Comparison of ENCODE assay signal across 25 cellular contexts in genomic region chr5:147051193-147051592, GRCh38.
DNase-seq lines count a peak whose midpoint lies in the region; ATAC-seq and TF ChIP-seq lines count a peak whose summit lies in the region.
"Had no signal": no experiment of that assay in that cellular context is flagged by ENCODE, and none has a peak within 500 bp of the region (broad histone marks: within the 10 kb centered on the region; RNA-seq: fewer than 3 reads in every experiment).

No MANE protein-coding gene starts in this region.

- H3K9me3 Mint-ChIP-seq in neural progenitor cell = no peaks in the 10 kb centered on the region
- H3K9me3 Mint-ChIP-seq: activated CD4-positive, alpha-beta T cell treated with anti-CD3 and anti-CD28 coated beads, Interleukin-2, amount 10 ng/mL, durations not matched to agents 7 days and 5 days; CD4-positive, alpha-beta T cell; memory B cell; natural killer cell; stimulated activated naive CD8-positive, alpha-beta T cell treated with anti-CD3 and anti-CD28 coated beads, Interleukin-15, Interleukin-2, amounts not matched to agents 100 ng/mL and 50 ng/mL, for 24 hours had no signal

- no peaks in the 10 kb centered on the region for H4K20me1 ChIP-seq in neural progenitor cell (ENCODE audit: low read depth)

- 77% methylated on average over 5 of the region's 5 CpGs for WGBS in liver

- H3K4me2 ChIP-seq in neural progenitor cell = no peak overlapping the region

- no peak for ATAC-seq in GM21723 (IDR thresholded peaks at IDR 0.05; ENCODE audit: unreplicated experiment)
- ATAC-seq: natural killer cell had no signal

- DNase-seq in ELR (ENCODE audit: low read depth) (peak; percentile 26), NB4 (ENCODE audit: low read depth) (peak; percentile 10), astrocyte of the cerebellum (ENCODE audit: low read depth) (peak; percentile 31), neural progenitor cell (ENCODE audit: low spot score) (no peak), NCI-H748 treated with DMSO at 0.1 percent for 48 hours (lab: John Stamatoyannopoulos, UW) (no peak)
- DNase-seq in activated CD4-positive, alpha-beta T cell treated with anti-CD3 and anti-CD28 coated beads, Interleukin-2, amount 50 U/mL, for 48 hours = no peak
- DNase-seq: activated CD4-positive, alpha-beta T cell treated with anti-CD3 and anti-CD28 coated beads, Interleukin-2, amount 10 ng/mL, durations not matched to agents 7 days and 5 days; activated gamma-delta T cell treated with Interleukin-2 at 50 U/mL for 16 hours; adrenal gland; CD4-positive, alpha-beta T cell; central memory CD4-positive, alpha-beta T cell; DMS53; dorsolateral prefrontal cortex; kidney; natural killer cell; NCI-H2171 treated with DMSO at 0.1 percent for 48 hours; NCI-H774; stimulated activated CD4-positive, alpha-beta T cell treated with anti-CD3 and anti-CD28 coated beads, Interleukin-2, amount 100 ng/mL, for 24 hours had no signal

- TF ChIP-seq RAD21 in liver (IDR thresholded peaks at IDR 0.05) = no peak

- H3K4me3 Mint-ChIP-seq in neural progenitor cell = no peak overlapping the region
- H3K4me3 Mint-ChIP-seq: activated CD4-positive, alpha-beta T cell treated with anti-CD3 and anti-CD28 coated beads, Interleukin-2, amount 10 ng/mL, durations not matched to agents 7 days and 5 days; CD4-positive, alpha-beta T cell; memory B cell; natural killer cell; stimulated activated naive CD8-positive, alpha-beta T cell treated with anti-CD3 and anti-CD28 coated beads, Interleukin-15, Interleukin-2, amounts not matched to agents 100 ng/mL and 50 ng/mL, for 24 hours had no signal

- no peak for TF ChIP-seq POLR2A in NB4 (IDR thresholded peaks at IDR 0.05; ENCODE audit: extremely low read depth, insufficient read length)

- H3K9ac ChIP-seq in liver (ENCODE audit: low read depth in 1 of 2, low read length in 2 of 2) (no peak overlapping the region), neural progenitor cell (no peak overlapping the region)
- H3K9ac ChIP-seq: parathyroid adenoma had no signal

- no peaks in the 10 kb centered on the region for H3K27me3 Mint-ChIP-seq in neural progenitor cell (ENCODE audit: insufficient read depth, low read depth)

- in situ Hi-C loops in astrocyte of the cerebellum (cut with HindIII; ENCODE audit: low sequenced_read_pairs) = no loop called here

- H3K4me1 Mint-ChIP-seq in neural progenitor cell = peaks cover 7% of the 10 kb centered on the region
- H3K4me1 Mint-ChIP-seq: activated CD4-positive, alpha-beta T cell treated with anti-CD3 and anti-CD28 coated beads, Interleukin-2, amount 10 ng/mL, durations not matched to agents 7 days and 5 days; memory B cell; natural killer cell had no signal

- H3K36me3 ChIP-seq in liver (ENCODE audit: control insufficient read depth in 4 of 4, insufficient read depth in 3 of 4, low read depth in 1 of 4, low read length in 3 of 4) = no peaks in the 10 kb centered on the region
- H3K36me3 ChIP-seq in neural progenitor cell = no peaks in the 10 kb centered on the region
- H3K36me3 ChIP-seq: adrenal gland, tibial nerve had no signal

- no peak overlapping the region for H3K27ac Mint-ChIP-seq in neural progenitor cell
- H3K27ac Mint-ChIP-seq: activated CD4-positive, alpha-beta T cell treated with anti-CD3 and anti-CD28 coated beads, Interleukin-2, amount 10 ng/mL, durations not matched to agents 7 days and 5 days; CD4-positive, alpha-beta T cell; memory B cell; natural killer cell; stimulated activated naive CD8-positive, alpha-beta T cell treated with anti-CD3 and anti-CD28 coated beads, Interleukin-15, Interleukin-2, amounts not matched to agents 100 ng/mL and 50 ng/mL, for 24 hours had no signal

- no peaks in the 10 kb centered on the region for H3K79me2 ChIP-seq in neural progenitor cell (ENCODE audit: low read depth)
- H3K79me2 ChIP-seq: parathyroid adenoma had no signal

- no peak overlapping the region for H2AFZ ChIP-seq in neural progenitor cell (replicated peaks)
- H2AFZ ChIP-seq: parathyroid adenoma had no signal

- H3F3A ChIP-seq in neural progenitor cell (ENCODE audit: low read depth) = no peaks in the 10 kb centered on the region

- no peaks in the 10 kb centered on the region for H3K36me3 Mint-ChIP-seq in neural progenitor cell
- H3K36me3 Mint-ChIP-seq: memory B cell, natural killer cell had no signal

- H3K4me3 ChIP-seq in NB4 (ENCODE audit: low read depth, low read length) (no peak overlapping the region), astrocyte of the cerebellum (ENCODE audit: low read depth, low read length) (no peak overlapping the region), liver (ENCODE audit: low read depth in 1 of 3, low read length in 3 of 3) (no peak overlapping the region), neural progenitor cell (no peak overlapping the region)
- H3K4me3 ChIP-seq: adrenal gland, dorsolateral prefrontal cortex, tibial nerve had no signal

- H3K27ac ChIP-seq in liver (ENCODE audit: low read depth in 1 of 2, low read length in 2 of 2) (no peak overlapping the region), neural progenitor cell (no peak overlapping the region)
- H3K27ac ChIP-seq: adrenal gland, epithelial cell of prostate, parathyroid adenoma, tibial nerve had no signal

- H3K9me3 ChIP-seq in liver (ENCODE audit: control insufficient read depth in 4 of 4, low read length in 3 of 4) (no peaks in the 10 kb centered on the region), neural progenitor cell (ENCODE audit: low read depth) (no peaks in the 10 kb centered on the region)
- H3K9me3 ChIP-seq: adrenal gland, tibial nerve had no signal

- H3K27me3 ChIP-seq in liver (ENCODE audit: control insufficient read depth in 4 of 4, insufficient read depth in 4 of 4, low read length in 3 of 4) (peaks cover 0 to 5% (median 0%) of the 10 kb centered on the region in 4 donors), neural progenitor cell (no peaks in the 10 kb centered on the region)
- H3K27me3 ChIP-seq: adrenal gland, dorsolateral prefrontal cortex, tibial nerve had no signal

- H3K4me1 ChIP-seq in liver (ENCODE audit: control insufficient read depth in 4 of 4, insufficient read depth in 4 of 4, low read length in 3 of 4) (no peaks in the 10 kb centered on the region), neural progenitor cell (peaks cover 9% of the 10 kb centered on the region)
- H3K4me1 ChIP-seq: parathyroid adenoma had no signal

- TF ChIP-seq CTCF in NB4 (IDR thresholded peaks at IDR 0.05; ENCODE audit: low read depth, low read length) (no peak), astrocyte of the cerebellum (IDR thresholded peaks at IDR 0.05; ENCODE audit: low read depth, low read length, missing control alignments) (no peak), liver (IDR thresholded peaks at IDR 0.05; ENCODE audit: low read depth, low read length, missing input control) (no peak), neural progenitor cell (IDR thresholded peaks at IDR 0.05) (no peak)

TF ChIP-seq in liver, 16 proteins besides CTCF, POLR2A, EP300 and RAD21:
- TF ChIP-seq REST (IDR thresholded peaks at IDR 0.05) = peak; percentile 40
- no peak for TF ChIP-seq ZBTB33 (IDR thresholded peaks at IDR 0.05)
- TF ChIP-seq HNF4A (conservative IDR thresholded peaks at IDR 0.05) = no peak
- no peak for TF ChIP-seq GABPA (IDR thresholded peaks at IDR 0.05 in 1 of 2, conservative IDR thresholded peaks at IDR 0.05 in 1 of 2)

Comparison
In these comparisons a context has a peak if more than half of its experiments do, and no peak if none do; other contexts are left out.
1. DNase-seq: peak in ELR (single experiment), NB4 (single experiment) and astrocyte of the cerebellum (single experiment); none in neural progenitor cell (single experiment), NCI-H748 treated with DMSO at 0.1 percent for 48 hours (single experiment) and activated CD4-positive, alpha-beta T cell treated with anti-CD3 and anti-CD28 coated beads, Interleukin-2, amount 50 U/mL, for 48 hours (0 of 2).